ENCODE assay signal across 18 cellular contexts in genomic region chr11:63672934-63673539, GRCh38. TPM values are rescaled to one million over a fixed set of nuclear protein-coding genes. Genes with fewer than 3 reads are reported as not detected.
DNase-seq lines count a peak whose midpoint lies in the region; ATAC-seq and TF ChIP-seq lines count a peak whose summit lies in the region.
"Had no signal": no experiment of that assay in that cellular context is flagged by ENCODE, and none has a peak within 500 bp of the region (broad histone marks: within the 10 kb centered on the region; RNA-seq: fewer than 3 reads in every experiment).

No MANE protein-coding gene starts in this region.

- H3K9me3 ChIP-seq in osteoblast (ENCODE audit: low read depth, low read length) = no peaks in the 10 kb centered on the region
- H3K9me3 ChIP-seq: MG63, right atrium auricular region had no signal

- H3K4me1 Mint-ChIP-seq in T-helper 1 cell treated with Interleukin-12 subunit alpha and Interleukin-12 subunit beta and Interleukin-4 antibody, amounts not matched to agents 30 μg/mL and 1 μg/mL, for 36 hours (ENCODE audit: low read depth) = peaks cover 28% of the 10 kb centered on the region
- H3K4me1 Mint-ChIP-seq in central memory CD8-positive, alpha-beta T cell = peaks cover 18% of the 10 kb centered on the region

- H3K79me2 ChIP-seq in osteoblast (ENCODE audit: insufficient read depth, low read length) = peaks cover 15% of the 10 kb centered on the region

- no peaks in the 10 kb centered on the region for H3K36me3 ChIP-seq in osteoblast (ENCODE audit: insufficient read depth, low read length)
- H3K36me3 ChIP-seq: right atrium auricular region had no signal

- peaks cover 10% of the 10 kb centered on the region for H3K36me3 Mint-ChIP-seq in T-helper 1 cell treated with Interleukin-12 subunit alpha and Interleukin-12 subunit beta and Interleukin-4 antibody, amounts not matched to agents 30 μg/mL and 1 μg/mL, for 36 hours (ENCODE audit: low read depth)
- H3K36me3 Mint-ChIP-seq in central memory CD8-positive, alpha-beta T cell (ENCODE audit: insufficient read depth) = no peaks in the 10 kb centered on the region

- H3K27ac ChIP-seq in osteoblast (ENCODE audit: low read depth, low read length) = peak overlapping the region; percentile 3

- H3K27ac Mint-ChIP-seq in T-helper 1 cell treated with Interleukin-12 subunit alpha and Interleukin-12 subunit beta and Interleukin-4 antibody, amounts not matched to agents 30 μg/mL and 1 μg/mL, for 36 hours = peak overlapping the region; percentile 59
- no peak overlapping the region for H3K27ac Mint-ChIP-seq in central memory CD8-positive, alpha-beta T cell (ENCODE audit: low read depth)

- peak overlapping the region; percentile 37 for H3K4me3 Mint-ChIP-seq in T-helper 1 cell treated with Interleukin-12 subunit alpha and Interleukin-12 subunit beta and Interleukin-4 antibody, amounts not matched to agents 30 μg/mL and 1 μg/mL, for 36 hours
- H3K4me3 Mint-ChIP-seq in central memory CD8-positive, alpha-beta T cell = peak overlapping the region; percentile 31

- H3K4me1 ChIP-seq in osteoblast (ENCODE audit: insufficient read depth, low read length) = peaks cover 39% of the 10 kb centered on the region

- no peak overlapping the region for H3K4me3 ChIP-seq in osteoblast (ENCODE audit: insufficient read depth, low read length)
- H3K4me3 ChIP-seq: MG63, right atrium auricular region had no signal

- peaks cover 3% of the 10 kb centered on the region for H4K20me1 ChIP-seq in osteoblast (ENCODE audit: insufficient read depth, low read length)

- no peaks in the 10 kb centered on the region for H3K27me3 ChIP-seq in osteoblast (ENCODE audit: insufficient read depth, low read length)
- H3K27me3 ChIP-seq: MG63, right atrium auricular region had no signal

- peak overlapping the region; percentile 11 for H2AFZ ChIP-seq in osteoblast (ENCODE audit: low read length)

- peak overlapping the region; percentile 3 for H3K4me2 ChIP-seq in osteoblast (ENCODE audit: insufficient read depth, low read length)

- TF ChIP-seq CTCF in osteoblast (IDR thresholded peaks at IDR 0.05; ENCODE audit: extremely low read depth, low read depth, low read length) = no peak

- H3K27me3 Mint-ChIP-seq in T-helper 1 cell treated with Interleukin-12 subunit alpha and Interleukin-12 subunit beta and Interleukin-4 antibody, amounts not matched to agents 30 μg/mL and 1 μg/mL, for 36 hours (ENCODE audit: low read depth) = peaks cover 6% of the 10 kb centered on the region
- no peaks in the 10 kb centered on the region for H3K27me3 Mint-ChIP-seq in central memory CD8-positive, alpha-beta T cell

- H3K9me3 Mint-ChIP-seq in T-helper 1 cell treated with Interleukin-12 subunit alpha and Interleukin-12 subunit beta and Interleukin-4 antibody, amounts not matched to agents 30 μg/mL and 1 μg/mL, for 36 hours = no peaks in the 10 kb centered on the region
- H3K9me3 Mint-ChIP-seq in central memory CD8-positive, alpha-beta T cell = no peaks in the 10 kb centered on the region

- no peak for ATAC-seq in central memory CD8-positive, alpha-beta T cell (replicated peaks; ENCODE audit: extremely low read depth, poor library complexity, severe bottlenecking)
- ATAC-seq: activated naive CD4-positive, alpha-beta T cell treated with anti-CD3 and anti-CD28 coated beads, Interleukin-2, amount 50 U/mL, for 72 hours had no signal

- no peak for DNase-seq in T-helper 1 cell
- DNase-seq in HCEC 1CT = peak; percentile 34
- DNase-seq in central memory CD8-positive, alpha-beta T cell (ENCODE audit: low spot score in 2 of 2) = no peak
- DNase-seq in osteoblast (ENCODE audit: insufficient read length, low spot score, missing footprints) = peak; percentile 68
- DNase-seq in AG20443 (ENCODE audit: low spot score) = no peak
- no peak for DNase-seq in UCSD-AML1 (lab: John Stamatoyannopoulos, UW; ENCODE audit: unreplicated experiment)
- DNase-seq in activated CD8-positive, alpha-beta memory T cell treated with anti-CD3 and anti-CD28 coated beads, Interleukin-2, amount 50 U/mL, for 4 hours = no peak
- DNase-seq: activated CD8-positive, alpha-beta memory T cell treated with anti-CD3 and anti-CD28 coated beads for 24 hours; central memory CD4-positive, alpha-beta T cell; glutamatergic neuron; kidney glomerular epithelial cell; MG63; NCI-H2081 treated with DMSO at 0.1 percent for 48 hours; SIG-M5; stimulated activated CD4-positive, alpha-beta T cell treated with anti-CD3 and anti-CD28 coated beads, Interleukin-4, amount 100 ng/mL, for 1 hour had no signal

RNA-seq across cellular contexts. Expression of gene ATL3, which starts 1.9 kb away (rescaled TPM):
- 276 and 300 TPM in 2 replicates for total RNA-seq in osteoblast

RNA-seq across cellular contexts. Expression of gene RTN3, which starts 8.3 kb away (rescaled TPM):
- 101 and 108 TPM in 2 replicates for total RNA-seq in osteoblast

RNA-seq across cellular contexts. Expression of gene PLAAT3, which starts 58.8 kb away (rescaled TPM):
- 25.6 and 34.4 TPM in 2 replicates for total RNA-seq in osteoblast

Comparison
In these comparisons a context has a peak if more than half of its experiments do, and no peak if none do; other contexts are left out.
1. DNase-seq: peak in HCEC 1CT (single experiment) and osteoblast (single experiment); none in T-helper 1 cell (0 of 5), central memory CD8-positive, alpha-beta T cell (0 of 2), AG20443 (single experiment), UCSD-AML1 (single experiment) and activated CD8-positive, alpha-beta memory T cell treated with anti-CD3 and anti-CD28 coated beads, Interleukin-2, amount 50 U/mL, for 4 hours (single experiment).